Comparison of ENCODE assay signal across 19 cellular contexts in genomic region chr5:89236900-89237299, GRCh38.
"Had no signal": no experiment of that assay in that cellular context is flagged by ENCODE, and none has a peak within 500 bp of the region (broad histone marks: within the 10 kb centered on the region; RNA-seq: fewer than 3 reads in every experiment).

No MANE protein-coding gene starts in this region.

- H3K79me2 ChIP-seq: parathyroid adenoma had no signal

- H2AFZ ChIP-seq: parathyroid adenoma had no signal

- H3K4me3 ChIP-seq: ascending aorta, breast epithelium, gastroesophageal sphincter, lower lobe of right lung, smooth muscle cell, stomach, suprapubic skin, tibial nerve had no signal

- H3K4me2 ChIP-seq: smooth muscle cell had no signal

- H3K9me3 ChIP-seq: ascending aorta, breast epithelium, gastroesophageal sphincter, lower lobe of right lung, stomach, suprapubic skin, tibial nerve had no signal

- H3K27ac ChIP-seq: ascending aorta, breast epithelium, gastroesophageal sphincter, lower lobe of right lung, parathyroid adenoma, stomach, suprapubic skin, tibial nerve had no signal

- H3K4me1 ChIP-seq: breast epithelium, lower lobe of right lung, parathyroid adenoma, suprapubic skin, tibial nerve had no signal

- DNase-seq: activated CD4-positive, alpha-beta T cell treated with anti-CD3 and anti-CD28 coated beads, Interleukin-2, amount 50 U/mL, for 1 hour; activated CD4-positive, CD25-positive, alpha-beta regulatory T cell treated with anti-CD3 and anti-CD28 coated beads, Interleukin-2, amount 50 U/mL, for 72 hours; activated gamma-delta T cell treated with Interleukin-2 at 50 U/mL for 16 hours; activated T-cell treated with anti-CD3 and anti-CD28 coated beads, Interleukin-2, amount 50 U/mL, for 1 hour; effector memory CD4-positive, alpha-beta T cell; head of caudate nucleus; left colon; lower lobe of right lung; naive B cell; nucleus accumbens; stimulated activated CD4-positive, alpha-beta T cell treated with anti-CD3 and anti-CD28 coated beads, Interleukin-15, amount 100 ng/mL, for 24 hours; stomach had no signal

- H3K36me3 ChIP-seq: ascending aorta, breast epithelium, gastroesophageal sphincter, lower lobe of right lung, stomach, suprapubic skin, tibial nerve had no signal

- H3K9ac ChIP-seq: parathyroid adenoma had no signal

- H3K27me3 ChIP-seq: ascending aorta, breast epithelium, gastroesophageal sphincter, stomach, suprapubic skin, tibial nerve had no signal
